1 cellular context compared by ENCODE assay signal in the genomic region with DNA sequence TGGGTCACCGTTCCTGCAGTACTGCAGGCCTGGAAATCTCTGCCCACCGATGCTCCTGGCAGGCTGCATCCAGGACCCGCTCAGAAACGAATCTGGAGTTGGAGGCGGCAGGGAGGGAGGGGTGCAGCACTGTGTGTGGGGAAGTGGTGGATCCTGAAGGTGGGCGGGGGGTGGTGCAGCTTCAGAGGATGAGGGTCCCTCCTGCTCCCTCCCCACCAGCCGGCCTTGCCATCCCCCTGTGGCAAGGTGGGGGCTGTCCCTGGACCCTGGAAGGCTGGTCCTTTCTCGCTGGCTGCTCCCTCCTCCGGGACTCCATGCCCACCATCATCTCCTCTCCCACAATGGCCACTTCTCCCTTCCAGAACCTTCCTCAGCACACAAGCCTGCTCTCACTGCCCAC.
TF ChIP-seq lines count a peak whose summit lies in the region.

No MANE protein-coding gene starts in this region.

TF ChIP-seq in H1, 55 proteins besides CTCF, POLR2A, EP300 and RAD21:
- TF ChIP-seq, protein P1, sequence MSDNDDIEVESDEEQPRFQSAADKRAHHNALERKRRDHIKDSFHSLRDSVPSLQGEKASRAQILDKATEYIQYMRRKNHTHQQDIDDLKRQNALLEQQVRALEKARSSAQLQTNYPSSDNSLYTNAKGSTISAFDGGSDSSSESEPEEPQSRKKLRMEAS (IDR thresholded peaks at IDR 0.05), result no peak
- TF ChIP-seq ZNF274 (IDR thresholded peaks at IDR 0.05; ENCODE audit: borderline replicate concordance, extremely low read depth, low read length) (no peak), CREB1 (IDR thresholded peaks at IDR 0.05) (no peak), CEBPB (IDR thresholded peaks at IDR 0.05; ENCODE audit: low read depth, low read length) (no peak)
